Comparison of ENCODE assay signal across 11 cellular contexts in the genomic region with DNA sequence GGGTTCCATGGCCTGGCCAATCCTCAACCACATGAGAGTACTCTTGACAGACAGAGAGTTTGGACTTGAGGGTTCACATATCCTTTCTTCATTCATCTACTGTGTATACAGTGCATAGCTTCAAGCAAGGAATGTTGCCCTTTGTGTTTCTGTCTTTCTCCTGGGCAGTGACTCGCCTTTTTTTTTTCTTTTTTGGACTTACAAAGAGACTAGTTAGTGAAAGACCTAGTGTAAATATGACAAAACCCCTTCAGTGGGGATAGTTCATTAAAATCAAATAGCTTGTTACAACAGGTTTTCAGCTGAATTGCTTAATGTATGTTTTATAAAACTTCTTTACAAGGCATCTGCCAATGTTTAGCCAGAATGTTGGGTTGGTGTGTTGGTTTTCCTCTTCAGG.
DNase-seq lines count a peak whose midpoint lies in the region; ATAC-seq and TF ChIP-seq lines count a peak whose summit lies in the region.
"Had no signal": no experiment of that assay in that cellular context is flagged by ENCODE, and none has a peak within 500 bp of the region (broad histone marks: within the 10 kb centered on the region; RNA-seq: fewer than 3 reads in every experiment).

No MANE protein-coding gene starts in this region.

- H3K9me3 ChIP-seq in HEK293 (ENCODE audit: control insufficient read depth, insufficient read depth, low read depth, low read length) (no peaks in the 10 kb centered on the region), hepatocyte (ENCODE audit: low read depth) (no peaks in the 10 kb centered on the region)

- no peaks in the 10 kb centered on the region for H3K9me2 ChIP-seq in hepatocyte (replicated peaks; ENCODE audit: insufficient read depth)

- CTCF ChIA-PET in HEK293 (lab: Yijun Ruan, JAX) (interaction anchor here (0.7 kb wide), 1 partner anchor 1442 kb away, joined by 4 read pairs; no protein-coding TSS in a partner anchor), RWPE1 (lab: Yijun Ruan, JAX) (no interaction called here)

- H3K4me3 Mint-ChIP-seq in stimulated activated memory B cell treated with anti-CD40 and anti-IgM and Interleukin-4, amounts not matched to agents 10 μg/mL and 1 μg/mL and 100 μg/mL, for 72 hours = no peak overlapping the region
- H3K4me3 Mint-ChIP-seq: B cell; CD8-positive, alpha-beta T cell; H9 had no signal

- no peaks in the 10 kb centered on the region for H3K4me1 Mint-ChIP-seq in stimulated activated memory B cell treated with anti-CD40 and anti-IgM and Interleukin-4, amounts not matched to agents 10 μg/mL and 1 μg/mL and 100 μg/mL, for 72 hours
- H3K4me1 Mint-ChIP-seq: B cell had no signal

- H3K27me3 Mint-ChIP-seq in stimulated activated memory B cell treated with anti-CD40 and anti-IgM and Interleukin-4, amounts not matched to agents 10 μg/mL and 1 μg/mL and 100 μg/mL, for 72 hours = no peaks in the 10 kb centered on the region

- POLR2A ChIA-PET in HEK293 (lab: Yijun Ruan, JAX) = no interaction called here
- POLR2A ChIA-PET in RWPE1 (lab: Yijun Ruan, JAX; ENCODE audit: low non-redundant PET) = no interaction called here

- no peaks in the 10 kb centered on the region for H4K20me1 ChIP-seq in hepatocyte (ENCODE audit: insufficient read depth, poor library complexity, severe bottlenecking)
- H4K20me1 ChIP-seq: BLaER1 treated with 17β-estradiol and CSF1 and Interleukin-3, amounts not matched to agents 10 nM and 100 nM had no signal

- H3K4me3 ChIP-seq in HEK293 (ENCODE audit: low read depth, low read length) (no peak overlapping the region), epithelial cell of esophagus (ENCODE audit: low read length) (no peak overlapping the region), hepatocyte (no peak overlapping the region)
- H3K4me3 ChIP-seq: BLaER1 treated with 17β-estradiol and CSF1 and Interleukin-3, amounts not matched to agents 10 nM and 100 nM had no signal

- H3K36me3 ChIP-seq in HEK293 (ENCODE audit: control insufficient read depth in 2 of 2, insufficient read depth in 1 of 2, low read length in 2 of 2) (no peaks in the 10 kb centered on the region), hepatocyte (replicated peaks; ENCODE audit: insufficient read depth, low read depth) (no peaks in the 10 kb centered on the region)
- H3K36me3 ChIP-seq: BLaER1 treated with 17β-estradiol and CSF1 and Interleukin-3, amounts not matched to agents 10 nM and 100 nM had no signal

- no peak overlapping the region for H2AFZ ChIP-seq in hepatocyte

- ATAC-seq in stimulated activated memory B cell treated with anti-CD40 and anti-IgM and Interleukin-4, amounts not matched to agents 10 μg/mL and 1 μg/mL and 100 μg/mL, for 72 hours = no peak
- ATAC-seq: CD8-positive, alpha-beta T cell had no signal

- no peaks in the 10 kb centered on the region for H3K79me2 ChIP-seq in hepatocyte

- peaks cover 5% of the 10 kb centered on the region for H3K9me3 Mint-ChIP-seq in stimulated activated memory B cell treated with anti-CD40 and anti-IgM and Interleukin-4, amounts not matched to agents 10 μg/mL and 1 μg/mL and 100 μg/mL, for 72 hours
- H3K9me3 Mint-ChIP-seq: CD8-positive, alpha-beta T cell had no signal

- no peak for TF ChIP-seq CTCF in HEK293 (tag by site-specific recombination; IDR thresholded peaks at IDR 0.05)
- TF ChIP-seq CTCF in epithelial cell of esophagus (IDR thresholded peaks at IDR 0.05; ENCODE audit: insufficient read depth, low read depth, low read length, missing control alignments) = no peak
- TF ChIP-seq CTCF in hepatocyte (IDR thresholded peaks at IDR 0.05; ENCODE audit: poor library complexity) = no peak
- TF ChIP-seq CTCF in RWPE1 (conservative IDR thresholded peaks at IDR 0.05; ENCODE audit: low read depth) = no peak

- WGBS in hepatocyte (ENCODE audit: low lambda C conversion rate, missing lambda C conversion rate) = 89% methylated on average over 1 of the region's 1 CpG

- no peak overlapping the region for H3K27ac Mint-ChIP-seq in stimulated activated memory B cell treated with anti-CD40 and anti-IgM and Interleukin-4, amounts not matched to agents 10 μg/mL and 1 μg/mL and 100 μg/mL, for 72 hours
- H3K27ac Mint-ChIP-seq: B cell; CD8-positive, alpha-beta T cell; H9 had no signal

- H3K36me3 Mint-ChIP-seq in stimulated activated memory B cell treated with anti-CD40 and anti-IgM and Interleukin-4, amounts not matched to agents 10 μg/mL and 1 μg/mL and 100 μg/mL, for 72 hours = no peaks in the 10 kb centered on the region
- H3K36me3 Mint-ChIP-seq: CD8-positive, alpha-beta T cell had no signal

- DNase-seq in epithelial cell of esophagus (ENCODE audit: low read depth) = peak; percentile 52
- no peak for DNase-seq in hepatocyte (ENCODE audit: low spot score)
- no peak for DNase-seq in RWPE1 (ENCODE audit: low spot score)
- no peak for DNase-seq in activated naive CD4-positive, alpha-beta T cell treated with Interleukin-2 at 50 U/mL for 16 hours
- DNase-seq: CD8-positive, alpha-beta T cell; H9; IMR-90 had no signal

- no peaks in the 10 kb centered on the region for H3K27me3 ChIP-seq in hepatocyte
- H3K27me3 ChIP-seq: BLaER1 treated with 17β-estradiol and CSF1 and Interleukin-3, amounts not matched to agents 10 nM and 100 nM had no signal

- H3K27ac ChIP-seq in HEK293 (ENCODE audit: extremely low read depth, low read depth, low read length) (no peak overlapping the region), hepatocyte (peak overlapping the region; percentile 3), RWPE1 (no peak overlapping the region)
- H3K27ac ChIP-seq: BLaER1 treated with 17β-estradiol and CSF1 and Interleukin-3, amounts not matched to agents 10 nM and 100 nM had no signal

- H3K4me1 ChIP-seq in HEK293 (ENCODE audit: control insufficient read depth, insufficient read depth, low read length) (peaks cover 14% of the 10 kb centered on the region), hepatocyte (ENCODE audit: insufficient read depth) (peaks cover 12% of the 10 kb centered on the region)

- no peak overlapping the region for H3K4me2 ChIP-seq in hepatocyte

TF ChIP-seq in HEK293, 187 proteins besides CTCF, POLR2A, EP300 and RAD21:
- TF ChIP-seq SETDB1 (IDR thresholded peaks at IDR 0.05; ENCODE audit: insufficient read length, low read length) (peak; percentile 70), ZNF175 (tag by site-specific recombination; IDR thresholded peaks at IDR 0.05) (no peak), TRIM28 (IDR thresholded peaks at IDR 0.05; ENCODE audit: borderline replicate concordance, low read length) (peak; percentile 26; the same call in 1 of the 2 replicates)
